Comparison of ENCODE assay signal across 3 cellular contexts in the genomic region with DNA sequence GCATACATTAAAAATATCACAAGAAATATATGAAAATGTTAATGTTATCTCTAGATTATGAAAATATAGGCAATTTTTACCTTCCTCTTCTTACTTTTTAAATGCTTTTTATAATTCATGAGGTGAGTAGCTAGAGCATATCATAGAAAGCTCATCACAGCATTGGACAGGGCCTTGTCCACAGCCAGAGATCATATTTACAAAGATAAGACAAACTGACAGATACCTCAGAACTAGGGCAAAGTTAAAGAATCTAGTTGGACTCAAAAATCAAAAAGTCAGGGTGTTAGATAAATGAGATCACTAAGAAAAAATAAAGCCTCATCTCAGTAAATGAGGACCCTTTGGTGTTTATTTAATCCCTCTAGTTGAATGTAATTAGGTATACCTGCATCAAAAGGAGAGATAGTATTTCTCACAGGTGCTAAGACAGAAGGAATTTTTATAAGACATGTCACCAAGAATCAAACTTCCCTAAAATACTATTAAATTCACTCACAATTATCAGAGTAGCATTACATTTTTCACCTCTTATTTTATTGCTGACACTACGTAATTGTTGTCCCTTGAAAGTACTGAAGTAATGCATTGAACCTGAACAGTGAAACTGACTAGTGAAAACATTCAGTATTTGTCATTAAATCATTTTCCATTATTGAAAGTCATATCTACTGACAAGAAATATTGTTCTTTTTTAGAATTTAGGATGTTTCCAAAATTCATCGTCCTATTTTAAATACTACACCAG.
TF ChIP-seq lines count a peak whose summit lies in the region.

No MANE protein-coding gene starts in this region.

TF ChIP-seq in SK-N-SH, 30 proteins besides CTCF, POLR2A, EP300 and RAD21:
- TF ChIP-seq NFIC (IDR thresholded peaks at IDR 0.05; ENCODE audit: borderline replicate concordance) = no peak
- no peak for TF ChIP-seq SMC3 (IDR thresholded peaks at IDR 0.05; ENCODE audit: low read depth, low read length)
- TF ChIP-seq GABPA (IDR thresholded peaks at IDR 0.05; ENCODE audit: low read depth) = no peak
- TF ChIP-seq ZBTB33 (IDR thresholded peaks at IDR 0.05; ENCODE audit: borderline replicate concordance, low read depth) = no peak
- no peak for TF ChIP-seq IRF3 (IDR thresholded peaks at IDR 0.05; ENCODE audit: low read depth, low read length)
- TF ChIP-seq RFX5 (IDR thresholded peaks at IDR 0.05; ENCODE audit: low read length) = no peak
- TF ChIP-seq SIN3A (IDR thresholded peaks at IDR 0.05; ENCODE audit: borderline replicate concordance, low read depth, low read length) = no peak
- no peak for TF ChIP-seq EZH2phosphoT487 (IDR thresholded peaks at IDR 0.05; ENCODE audit: borderline replicate concordance, low read depth)
- TF ChIP-seq POLR2AphosphoS5 (IDR thresholded peaks at IDR 0.05; ENCODE audit: low read depth, low read length) = no peak
- no peak for TF ChIP-seq YY1 (IDR thresholded peaks at IDR 0.05; ENCODE audit: low read depth)
- no peak for TF ChIP-seq MEF2A (IDR thresholded peaks at IDR 0.05; ENCODE audit: borderline replicate concordance, low read depth)

TF ChIP-seq in SK-N-SH treated with all-trans-retinoic acid at 6 μM for 48 hours, 23 proteins besides CTCF, POLR2A, EP300 and RAD21 (continues in another document):
- TF ChIP-seq PPARA (CRISPR knock-in tag; IDR thresholded peaks at IDR 0.05; ENCODE audit: borderline replicate concordance) (no peak), ISL1 (CRISPR knock-in tag; IDR thresholded peaks at IDR 0.05) (no peak), ZNF565 (CRISPR knock-in tag; conservative IDR thresholded peaks at IDR 0.05; ENCODE audit: low read depth) (no peak), CSDC2 (CRISPR knock-in tag; IDR thresholded peaks at IDR 0.05) (no peak), ZNF70 (CRISPR knock-in tag; IDR thresholded peaks at IDR 0.05) (no peak), RARB (CRISPR knock-in tag; IDR thresholded peaks at IDR 0.05) (no peak), ARNTL (CRISPR knock-in tag; IDR thresholded peaks at IDR 0.05; ENCODE audit: borderline replicate concordance, low read depth) (no peak), TSHZ2 (CRISPR knock-in tag; IDR thresholded peaks at IDR 0.05) (no peak), ZC3H10 (CRISPR knock-in tag; IDR thresholded peaks at IDR 0.05) (no peak), SNAI2 (CRISPR knock-in tag; IDR thresholded peaks at IDR 0.05) (no peak)
- TF ChIP-seq, protein P1, sequence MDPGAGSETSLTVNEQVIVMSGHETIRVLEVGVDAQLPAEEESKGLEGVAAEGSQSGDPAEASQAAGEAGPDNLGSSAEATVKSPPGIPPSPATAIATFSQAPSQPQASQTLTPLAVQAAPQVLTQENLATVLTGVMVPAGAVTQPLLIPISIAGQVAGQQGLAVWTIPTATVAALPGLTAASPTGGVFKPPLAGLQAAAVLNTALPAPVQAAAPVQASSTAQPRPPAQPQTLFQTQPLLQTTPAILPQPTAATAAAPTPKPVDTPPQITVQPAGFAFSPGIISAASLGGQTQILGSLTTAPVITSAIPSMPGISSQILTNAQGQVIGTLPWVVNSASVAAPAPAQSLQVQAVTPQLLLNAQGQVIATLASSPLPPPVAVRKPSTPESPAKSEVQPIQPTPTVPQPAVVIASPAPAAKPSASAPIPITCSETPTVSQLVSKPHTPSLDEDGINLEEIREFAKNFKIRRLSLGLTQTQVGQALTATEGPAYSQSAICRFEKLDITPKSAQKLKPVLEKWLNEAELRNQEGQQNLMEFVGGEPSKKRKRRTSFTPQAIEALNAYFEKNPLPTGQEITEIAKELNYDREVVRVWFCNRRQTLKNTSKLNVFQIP (CRISPR knock-in tag; IDR thresholded peaks at IDR 0.05; ENCODE audit: borderline replicate concordance, low read depth) = no peak
- TF ChIP-seq, protein P2, sequence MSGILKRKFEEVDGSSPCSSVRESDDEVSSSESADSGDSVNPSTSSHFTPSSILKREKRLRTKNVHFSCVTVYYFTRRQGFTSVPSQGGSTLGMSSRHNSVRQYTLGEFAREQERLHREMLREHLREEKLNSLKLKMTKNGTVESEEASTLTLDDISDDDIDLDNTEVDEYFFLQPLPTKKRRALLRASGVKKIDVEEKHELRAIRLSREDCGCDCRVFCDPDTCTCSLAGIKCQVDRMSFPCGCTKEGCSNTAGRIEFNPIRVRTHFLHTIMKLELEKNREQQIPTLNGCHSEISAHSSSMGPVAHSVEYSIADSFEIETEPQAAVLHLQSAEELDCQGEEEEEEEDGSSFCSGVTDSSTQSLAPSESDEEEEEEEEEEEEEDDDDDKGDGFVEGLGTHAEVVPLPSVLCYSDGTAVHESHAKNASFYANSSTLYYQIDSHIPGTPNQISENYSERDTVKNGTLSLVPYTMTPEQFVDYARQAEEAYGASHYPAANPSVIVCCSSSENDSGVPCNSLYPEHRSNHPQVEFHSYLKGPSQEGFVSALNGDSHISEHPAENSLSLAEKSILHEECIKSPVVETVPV (CRISPR knock-in tag; IDR thresholded peaks at IDR 0.05) = no peak
- TF ChIP-seq, protein P3, sequence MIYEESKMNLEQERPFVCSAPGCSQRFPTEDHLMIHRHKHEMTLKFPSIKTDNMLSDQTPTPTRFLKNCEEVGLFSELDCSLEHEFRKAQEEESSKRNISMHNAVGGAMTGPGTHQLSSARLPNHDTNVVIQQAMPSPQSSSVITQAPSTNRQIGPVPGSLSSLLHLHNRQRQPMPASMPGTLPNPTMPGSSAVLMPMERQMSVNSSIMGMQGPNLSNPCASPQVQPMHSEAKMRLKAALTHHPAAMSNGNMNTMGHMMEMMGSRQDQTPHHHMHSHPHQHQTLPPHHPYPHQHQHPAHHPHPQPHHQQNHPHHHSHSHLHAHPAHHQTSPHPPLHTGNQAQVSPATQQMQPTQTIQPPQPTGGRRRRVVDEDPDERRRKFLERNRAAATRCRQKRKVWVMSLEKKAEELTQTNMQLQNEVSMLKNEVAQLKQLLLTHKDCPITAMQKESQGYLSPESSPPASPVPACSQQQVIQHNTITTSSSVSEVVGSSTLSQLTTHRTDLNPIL (CRISPR knock-in tag; IDR thresholded peaks at IDR 0.05; ENCODE audit: low read depth) = no peak

TF ChIP-seq in K562, 482 proteins besides CTCF, POLR2A, EP300 and RAD21:
- TF ChIP-seq C11orf30 (IDR thresholded peaks at IDR 0.05; ENCODE audit: low read depth) (peak; percentile 66), MAFF (IDR thresholded peaks at IDR 0.05; ENCODE audit: low read length) (peak; percentile 76), MAFK (IDR thresholded peaks at IDR 0.05; ENCODE audit: low read length) (peak; percentile 62), ZNF316 (IDR thresholded peaks at IDR 0.05) (peak; percentile 86), KDM4B (IDR thresholded peaks at IDR 0.05; ENCODE audit: borderline replicate concordance in 2 of 2, low read depth in 1 of 2) (no peak), PHF20 (IDR thresholded peaks at IDR 0.05; ENCODE audit: partially characterized antibody) (no peak), NONO (IDR thresholded peaks at IDR 0.05; ENCODE audit: low read depth in 2 of 2, low read length in 1 of 2) (no peak), MAFG (tag; conservative IDR thresholded peaks at IDR 0.05) (peak; percentile 71)
- TF ChIP-seq, protein P4, sequence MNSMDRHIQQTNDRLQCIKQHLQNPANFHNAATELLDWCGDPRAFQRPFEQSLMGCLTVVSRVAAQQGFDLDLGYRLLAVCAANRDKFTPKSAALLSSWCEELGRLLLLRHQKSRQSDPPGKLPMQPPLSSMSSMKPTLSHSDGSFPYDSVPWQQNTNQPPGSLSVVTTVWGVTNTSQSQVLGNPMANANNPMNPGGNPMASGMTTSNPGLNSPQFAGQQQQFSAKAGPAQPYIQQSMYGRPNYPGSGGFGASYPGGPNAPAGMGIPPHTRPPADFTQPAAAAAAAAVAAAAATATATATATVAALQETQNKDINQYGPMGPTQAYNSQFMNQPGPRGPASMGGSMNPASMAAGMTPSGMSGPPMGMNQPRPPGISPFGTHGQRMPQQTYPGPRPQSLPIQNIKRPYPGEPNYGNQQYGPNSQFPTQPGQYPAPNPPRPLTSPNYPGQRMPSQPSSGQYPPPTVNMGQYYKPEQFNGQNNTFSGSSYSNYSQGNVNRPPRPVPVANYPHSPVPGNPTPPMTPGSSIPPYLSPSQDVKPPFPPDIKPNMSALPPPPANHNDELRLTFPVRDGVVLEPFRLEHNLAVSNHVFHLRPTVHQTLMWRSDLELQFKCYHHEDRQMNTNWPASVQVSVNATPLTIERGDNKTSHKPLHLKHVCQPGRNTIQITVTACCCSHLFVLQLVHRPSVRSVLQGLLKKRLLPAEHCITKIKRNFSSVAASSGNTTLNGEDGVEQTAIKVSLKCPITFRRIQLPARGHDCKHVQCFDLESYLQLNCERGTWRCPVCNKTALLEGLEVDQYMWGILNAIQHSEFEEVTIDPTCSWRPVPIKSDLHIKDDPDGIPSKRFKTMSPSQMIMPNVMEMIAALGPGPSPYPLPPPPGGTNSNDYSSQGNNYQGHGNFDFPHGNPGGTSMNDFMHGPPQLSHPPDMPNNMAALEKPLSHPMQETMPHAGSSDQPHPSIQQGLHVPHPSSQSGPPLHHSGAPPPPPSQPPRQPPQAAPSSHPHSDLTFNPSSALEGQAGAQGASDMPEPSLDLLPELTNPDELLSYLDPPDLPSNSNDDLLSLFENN (IDR thresholded peaks at IDR 0.05; ENCODE audit: low read depth in 2 of 2, low read length in 2 of 2) = no peak
